Comparison of ENCODE assay signal across 9 cellular contexts in genomic region chr14:60647837-60648168, GRCh38. TPM values are rescaled to one million over a fixed set of nuclear protein-coding genes. Genes with fewer than 3 reads are reported as not detected.
DNase-seq lines count a peak whose midpoint lies in the region; ATAC-seq and TF ChIP-seq lines count a peak whose summit lies in the region.
"Had no signal": no experiment of that assay in that cellular context is flagged by ENCODE, and none has a peak within 500 bp of the region (broad histone marks: within the 10 kb centered on the region; RNA-seq: fewer than 3 reads in every experiment).

No MANE protein-coding gene starts in this region.

- H3K27me3 ChIP-seq in left ventricle myocardium inferior (ENCODE audit: low read depth) (peaks cover 100% of the 10 kb centered on the region), ascending aorta (peaks cover 42% of the 10 kb centered on the region), mesenchymal stem cell (ENCODE audit: control insufficient read depth in 1 of 2, insufficient read depth in 1 of 2, low read length in 2 of 2) (peaks cover 0 to 65% of the 10 kb centered on the region in 2 experiments)
- H3K27me3 ChIP-seq in effector memory CD4-positive, alpha-beta T cell (replicated peaks; ENCODE audit: control insufficient read depth, insufficient read depth, low read length, poor library complexity, severe bottlenecking), result peaks cover 66% of the 10 kb centered on the region

- H2BK15ac ChIP-seq in mesenchymal stem cell (ENCODE audit: low read depth, poor library complexity, severe bottlenecking), result no peak overlapping the region

- TF ChIP-seq CTCF in left ventricle myocardium inferior (IDR thresholded peaks at IDR 0.05; ENCODE audit: borderline replicate concordance) (no peak), ascending aorta (IDR thresholded peaks at IDR 0.05) (no peak)

- no peak overlapping the region for H3K18ac ChIP-seq in mesenchymal stem cell (ENCODE audit: low read depth in 1 of 2, low read length in 2 of 2)

- H3K4me3 ChIP-seq in left ventricle myocardium inferior, result peak overlapping the region; percentile 68
- H3K4me3 ChIP-seq in ascending aorta, result peak overlapping the region; percentile 59 to 71
- H3K4me3 ChIP-seq in mesenchymal stem cell (ENCODE audit: insufficient read depth in 1 of 2, low read depth in 1 of 2, low read length in 2 of 2), result peak overlapping the region; percentile 81 to 88
- no peak overlapping the region for H3K4me3 ChIP-seq in effector memory CD4-positive, alpha-beta T cell (ENCODE audit: insufficient read depth, low read depth, low read length, poor library complexity, severe bottlenecking)

- H2BK120ac ChIP-seq in mesenchymal stem cell (ENCODE audit: low read depth, low read length), result no peak overlapping the region

- no peak for DNase-seq in left ventricle myocardium inferior
- DNase-seq in left ventricle myocardium superior, result no peak
- no peak for DNase-seq in ascending aorta (ENCODE audit: low spot score in 2 of 2)
- no peak for DNase-seq in mesenchymal stem cell
- no peak for DNase-seq in effector memory CD4-positive, alpha-beta T cell
- DNase-seq: occipital lobe had no signal

- intact Hi-C loops in left ventricle myocardium inferior (cut with micrococcal nuclease), result no loop called here
- intact Hi-C loops in left ventricle myocardium superior (cut with micrococcal nuclease), result no loop called here
- intact Hi-C loops in ascending aorta (cut with DNase I), result loop anchor here (5.0 kb wide), 1 partner anchor 334 kb away; the partner anchor contains the start of genes SLC38A6 and TRMT5

- H4K8ac ChIP-seq in mesenchymal stem cell (ENCODE audit: low read length), result no peak overlapping the region

- H3K14ac ChIP-seq in mesenchymal stem cell (ENCODE audit: low read length in 2 of 2), result no peak overlapping the region

- H3K9ac ChIP-seq in mesenchymal stem cell (ENCODE audit: low read length), result peak overlapping the region; percentile 90

- no peak overlapping the region for H3K23ac ChIP-seq in mesenchymal stem cell (ENCODE audit: low read length in 2 of 2)

- peak overlapping the region; percentile 75 for H2BK5ac ChIP-seq in mesenchymal stem cell (ENCODE audit: low read depth, low read length, poor library complexity, severe bottlenecking)

- no peak overlapping the region for H2AFZ ChIP-seq in mesenchymal stem cell (ENCODE audit: low read depth, low read length)

- H3K9me3 ChIP-seq in left ventricle myocardium inferior (replicated peaks) (no peaks in the 10 kb centered on the region), ascending aorta (no peaks in the 10 kb centered on the region), mesenchymal stem cell (ENCODE audit: control insufficient read depth, low read length) (no peaks in the 10 kb centered on the region)
- H3K9me3 ChIP-seq in effector memory CD4-positive, alpha-beta T cell (ENCODE audit: control insufficient read depth, low read length), result no peaks in the 10 kb centered on the region

- H3K4me2 ChIP-seq in mesenchymal stem cell (ENCODE audit: low read length, poor library complexity, severe bottlenecking), result peak overlapping the region; percentile 63

- H3K79me1 ChIP-seq in mesenchymal stem cell (replicated peaks; ENCODE audit: low read length, poor library complexity, severe bottlenecking), result peaks cover 2% of the 10 kb centered on the region

- no peak overlapping the region for H4K91ac ChIP-seq in mesenchymal stem cell (ENCODE audit: low read length)

- H3K36me3 ChIP-seq in left ventricle myocardium inferior (no peaks in the 10 kb centered on the region), ascending aorta (no peaks in the 10 kb centered on the region), mesenchymal stem cell (ENCODE audit: control insufficient read depth in 1 of 2, insufficient read depth in 2 of 2, low read depth in 1 of 2, low read length in 2 of 2) (peaks cover 0 to 13% of the 10 kb centered on the region in 2 experiments)
- H3K36me3 ChIP-seq in effector memory CD4-positive, alpha-beta T cell (ENCODE audit: control insufficient read depth, insufficient read depth, low read length), result no peaks in the 10 kb centered on the region

- WGBS in mesenchymal stem cell, result 4% methylated on average over 17 of the region's 19 CpGs

- H3K27ac ChIP-seq in left ventricle myocardium inferior (replicated peaks), result no peak overlapping the region
- H3K27ac ChIP-seq in ascending aorta, result peak overlapping the region in 1 of 2 donors; percentile 6
- H3K27ac ChIP-seq in mesenchymal stem cell (ENCODE audit: low read length, poor library complexity, severe bottlenecking), result peak overlapping the region; percentile 81
- no peak overlapping the region for H3K27ac ChIP-seq in effector memory CD4-positive, alpha-beta T cell (ENCODE audit: insufficient read depth, low read length, poor library complexity, severe bottlenecking)

- H2BK12ac ChIP-seq in mesenchymal stem cell (ENCODE audit: low read length in 2 of 2), result no peak overlapping the region

- H2AK5ac ChIP-seq in mesenchymal stem cell (ENCODE audit: low read length, severe bottlenecking), result no peak overlapping the region

- H3K4ac ChIP-seq in mesenchymal stem cell (ENCODE audit: low read depth in 1 of 2, low read length in 2 of 2), result no peak overlapping the region

- H3K4me1 ChIP-seq in left ventricle myocardium inferior (peaks cover 49% of the 10 kb centered on the region), ascending aorta (peaks cover 0 to 28% of the 10 kb centered on the region in 2 donors), mesenchymal stem cell (ENCODE audit: control insufficient read depth, insufficient read depth, low read depth, low read length) (peaks cover 8% of the 10 kb centered on the region)
- peaks cover 30% of the 10 kb centered on the region for H3K4me1 ChIP-seq in effector memory CD4-positive, alpha-beta T cell (ENCODE audit: control insufficient read depth, insufficient read depth, low read length, poor library complexity, severe bottlenecking)

- ATAC-seq in left ventricle myocardium superior, result no peak
- no peak for ATAC-seq in GM21786 (IDR thresholded peaks at IDR 0.05; ENCODE audit: unreplicated experiment)
- ATAC-seq in GM21390 (IDR thresholded peaks at IDR 0.05; ENCODE audit: unreplicated experiment), result no peak
- ATAC-seq in GM19351 (IDR thresholded peaks at IDR 0.05; ENCODE audit: unreplicated experiment), result no peak

RNA-seq across cellular contexts. Expression of gene SIX1, which starts 1.5 kb away (rescaled TPM):
- total RNA-seq in left ventricle myocardium inferior (not detected), left ventricle myocardium superior (not detected), ascending aorta (1.1 TPM)
- polyA plus RNA-seq in mesenchymal stem cell (2013, experiment 1 of 2), result 0.07 TPM
- 0.11 TPM for polyA plus RNA-seq in mesenchymal stem cell (2013, experiment 2 of 2)
